ENCODE assay signal across 8 cellular contexts in genomic region chr1:156123356-156124196, GRCh38. TPM values are rescaled to one million over a fixed set of nuclear protein-coding genes. Genes with fewer than 3 reads are reported as not detected.
DNase-seq lines count a peak whose midpoint lies in the region; ATAC-seq, FAIRE-seq and TF ChIP-seq lines count a peak whose summit lies in the region.

No MANE protein-coding gene starts in this region.

- H3K4me3 ChIP-seq in astrocyte (ENCODE audit: insufficient read depth, low read depth, low read length): peak overlapping the region; percentile 43

- H2AFZ ChIP-seq in astrocyte (ENCODE audit: low read depth, low read length): no peak overlapping the region

- peaks cover 92% of the 10 kb centered on the region for H3K79me2 ChIP-seq in astrocyte (ENCODE audit: insufficient read depth, low read length)

- H3K9me3 ChIP-seq in T-helper 17 cell (ENCODE audit: control insufficient read depth, low read length, poor library complexity, severe bottlenecking): no peaks in the 10 kb centered on the region
- H3K9me3 ChIP-seq in astrocyte (ENCODE audit: insufficient read depth, low read depth, low read length): no peaks in the 10 kb centered on the region

- H3K4me3 Mint-ChIP-seq in T-helper 17 cell (peak overlapping the region; percentile 77), astrocyte (ENCODE audit: unreplicated experiment) (peak overlapping the region; percentile 71)

- ATAC-seq in T-helper 17 cell: peak; percentile 8
- ATAC-seq in GM18867 (IDR thresholded peaks at IDR 0.05; ENCODE audit: unreplicated experiment): no peak

- H3K36me3 Mint-ChIP-seq in T-helper 17 cell (ENCODE audit: low read depth) (no peaks in the 10 kb centered on the region), astrocyte (ENCODE audit: low read depth, unreplicated experiment) (peaks cover 9% of the 10 kb centered on the region)

- peak; percentile 98 for DNase-seq in GM04504 (ENCODE audit: low read depth)
- peak; percentile 99 for DNase-seq in NCI-H1694 treated with DMSO at 0.1 percent for 48 hours (lab: John Stamatoyannopoulos, UW)
- peak in 1 of 3 donors; percentile 38 for DNase-seq in T-helper 17 cell
- DNase-seq in astrocyte (ENCODE audit: low read depth): peak; percentile 95
- peak; percentile 59 for DNase-seq in hepatic stellate cell (ENCODE audit: low spot score)
- peak; percentile 77 for DNase-seq in retina
- no peak for DNase-seq in DMS114 treated with DMSO at 0.1 percent for 48 hours (lab: John Stamatoyannopoulos, UW; ENCODE audit: unreplicated experiment)

- H3K4me1 ChIP-seq in astrocyte (ENCODE audit: insufficient read depth, low read length): peaks cover 87% of the 10 kb centered on the region

- peak overlapping the region; percentile 98 for H3K27ac Mint-ChIP-seq in T-helper 17 cell
- H3K27ac Mint-ChIP-seq in astrocyte (ENCODE audit: unreplicated experiment): peak overlapping the region; percentile 100

- H3K27ac ChIP-seq in astrocyte (ENCODE audit: low read depth, low read length): peak overlapping the region; percentile 100

- no peaks in the 10 kb centered on the region for H3K9me3 Mint-ChIP-seq in astrocyte (ENCODE audit: unreplicated experiment)

- peaks cover 51% of the 10 kb centered on the region for H4K20me1 ChIP-seq in astrocyte (ENCODE audit: insufficient read depth, low read length)

- H3K27me3 ChIP-seq in astrocyte (ENCODE audit: insufficient read depth, low read length): no peaks in the 10 kb centered on the region

- peaks cover 9% of the 10 kb centered on the region for H3K36me3 ChIP-seq in astrocyte (ENCODE audit: insufficient read depth, low read length)

- H3K4me1 Mint-ChIP-seq in T-helper 17 cell (peaks cover 66% of the 10 kb centered on the region), astrocyte (ENCODE audit: low read depth, unreplicated experiment) (peaks cover 72% of the 10 kb centered on the region)

- H3K9ac ChIP-seq in astrocyte (ENCODE audit: low read length): peak overlapping the region; percentile 93

- peak overlapping the region; percentile 84 for H3K4me2 ChIP-seq in astrocyte (ENCODE audit: low read length)

- no peaks in the 10 kb centered on the region for H3K27me3 Mint-ChIP-seq in T-helper 17 cell
- no peaks in the 10 kb centered on the region for H3K27me3 Mint-ChIP-seq in astrocyte (ENCODE audit: low read depth, unreplicated experiment)

- no peak for FAIRE-seq in astrocyte (lab: Jason Lieb, UNC)

- no peak for TF ChIP-seq CTCF in astrocyte (IDR thresholded peaks at IDR 0.05; ENCODE audit: insufficient read depth, low read depth, low read length)

RNA-seq across cellular contexts. Expression of gene LMNA, which starts 9.1 kb away (rescaled TPM):
- total RNA-seq in T-helper 17 cell (1,000 to 10,000 TPM in 1 of 2 donors, 100 to 1,000 TPM in 1; 919 to 1,908 TPM), astrocyte (429 and 464 TPM in 2 replicates)

RNA-seq across cellular contexts. Expression of gene SEMA4A, which starts 29.8 kb away (rescaled TPM):
- total RNA-seq in T-helper 17 cell (10 to 100 TPM; 21.7 to 58.1 TPM), astrocyte (0.66 and 1.1 TPM in 2 replicates)

RNA-seq across cellular contexts. Expression of gene MEX3A, which starts 41.3 kb away (rescaled TPM):
- total RNA-seq in T-helper 17 cell (not detected), astrocyte (32.9 and 37.6 TPM in 2 replicates)

Comparison
In these comparisons a context has a peak if more than half of its experiments do, and no peak if none do; other contexts are left out.
1. RNA of gene SEMA4A, which starts 29.8 kb away (total RNA-seq): 21.7 to 58.1 TPM in T-helper 17 cell; 0.66 to 1.1 TPM in astrocyte; every median in the first group is over 10 times any median in the second.
2. RNA of gene MEX3A, which starts 41.3 kb away (total RNA-seq): 32.9 to 37.6 TPM in astrocyte; not detected in T-helper 17 cell; every median in the first group is over 10 times any median in the second.